Comparison of ENCODE assay signal across 11 cellular contexts in the genomic region with DNA sequence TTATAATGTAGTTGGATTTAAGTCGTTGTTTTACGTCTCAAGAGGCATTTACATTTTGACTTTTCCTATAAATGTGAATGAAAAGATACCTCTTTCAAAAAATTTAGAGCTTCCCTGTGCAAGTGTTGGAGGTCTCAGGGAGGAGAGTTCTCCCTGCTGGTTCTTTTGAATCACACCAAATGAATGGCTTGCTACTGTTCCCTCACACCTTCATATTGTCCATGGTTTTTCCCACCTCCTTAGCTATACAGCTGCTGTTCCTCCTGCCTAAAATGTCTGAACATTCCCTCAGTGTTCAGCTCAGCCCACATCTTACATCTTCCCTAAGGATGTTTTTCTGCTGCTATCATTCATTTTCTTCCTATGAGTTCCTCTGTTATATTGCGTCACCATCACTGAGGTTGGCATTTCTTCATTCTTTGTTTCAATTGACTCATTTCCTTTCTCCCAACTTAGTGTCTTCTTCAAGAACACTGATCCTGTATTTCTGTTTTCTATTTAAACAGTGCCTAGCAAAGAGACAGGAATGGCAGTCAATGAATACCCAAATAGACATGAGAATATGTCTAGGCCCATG. TPM values are rescaled to one million over a fixed set of nuclear protein-coding genes. Genes with fewer than 3 reads are reported as not detected.
DNase-seq lines count a peak whose midpoint lies in the region; ATAC-seq and TF ChIP-seq lines count a peak whose summit lies in the region.
"Had no signal": no experiment of that assay in that cellular context is flagged by ENCODE, and none has a peak within 500 bp of the region (broad histone marks: within the 10 kb centered on the region; RNA-seq: fewer than 3 reads in every experiment).

No MANE protein-coding gene starts in this region.

- peak overlapping the region; percentile 90 for H3K27ac ChIP-seq in AG04450 (ENCODE audit: low read depth, low read length)
- no peak overlapping the region for H3K27ac ChIP-seq in substantia nigra (ENCODE audit: low read depth, low read length, poor library complexity, severe bottlenecking)
- H3K27ac ChIP-seq in colonic mucosa: no peak overlapping the region

- no peaks in the 10 kb centered on the region for H3K27me3 Mint-ChIP-seq in T-helper 17 cell

- no peaks in the 10 kb centered on the region for H3K4me1 ChIP-seq in colonic mucosa

- no peaks in the 10 kb centered on the region for H3K36me3 ChIP-seq in colonic mucosa

- ATAC-seq in T-helper 17 cell: no peak
- no peak for ATAC-seq in HG02885 (IDR thresholded peaks at IDR 0.05; ENCODE audit: poor library complexity, unreplicated experiment)
- no peak for ATAC-seq in Right ventricle myocardium superior (ENCODE audit: poor library complexity)

- POLR2A ChIA-PET in AG04450 (lab: Yijun Ruan, JAX): interaction anchor here (0.8 kb wide), 1 partner anchor 14 kb away, joined by 3 read pairs; no protein-coding TSS in a partner anchor

- peak overlapping the region; percentile 88 for H3K27ac Mint-ChIP-seq in T-helper 17 cell

- no peaks in the 10 kb centered on the region for H3K9me3 ChIP-seq in AG04450 (ENCODE audit: control insufficient read depth, insufficient read depth, low read length)
- no peaks in the 10 kb centered on the region for H3K9me3 ChIP-seq in T-helper 17 cell (ENCODE audit: control insufficient read depth, low read length, poor library complexity, severe bottlenecking)
- H3K9me3 ChIP-seq in colonic mucosa: no peaks in the 10 kb centered on the region

- H3K4me3 ChIP-seq in AG04450 (ENCODE audit: low read depth, low read length) (no peak overlapping the region), foreskin fibroblast (ENCODE audit: low read depth in 1 of 2, low read length in 2 of 2) (no peak overlapping the region), colonic mucosa (no peak overlapping the region)

- no peaks in the 10 kb centered on the region for H3K27me3 ChIP-seq in AG04450 (ENCODE audit: control insufficient read depth, insufficient read depth, low read length)
- H3K27me3 ChIP-seq in colonic mucosa: no peaks in the 10 kb centered on the region

- H3K4me3 Mint-ChIP-seq in T-helper 17 cell: peak overlapping the region; percentile 75
- H3K4me3 Mint-ChIP-seq: neural crest cell had no signal

- TF ChIP-seq CTCF in AG04450 (IDR thresholded peaks at IDR 0.05; ENCODE audit: low read depth, low read length): no peak
- no peak for TF ChIP-seq CTCF in foreskin fibroblast (IDR thresholded peaks at IDR 0.05; ENCODE audit: low read depth, low read length)
- TF ChIP-seq CTCF in colonic mucosa (IDR thresholded peaks at IDR 0.05): no peak

- H3K9ac ChIP-seq in colonic mucosa (ENCODE audit: low read depth in 2 of 2, low read length in 2 of 2): no peak overlapping the region

- intact Hi-C loops in Right ventricle myocardium superior (cut with DNase I): no loop called here
- intact Hi-C loops in colonic mucosa (cut with DNase I): no loop called here

- peaks cover 31% of the 10 kb centered on the region for H3K4me1 Mint-ChIP-seq in T-helper 17 cell

- CTCF ChIA-PET in AG04450 (lab: Charles Lee): interaction anchor here (1.7 to 2.0 kb wide), 2 partner anchors 14 to 219 kb away, joined by 7 to 9 read pairs; no protein-coding TSS in a partner anchor

- H3K36me3 Mint-ChIP-seq in T-helper 17 cell (ENCODE audit: low read depth): peaks cover 9% of the 10 kb centered on the region

- DNase-seq in AG04450 (ENCODE audit: low read depth, low spot score): peak; percentile 85
- peak; percentile 93 for DNase-seq in HCEC 1CT
- DNase-seq in T-helper 17 cell: no peak
- DNase-seq in foreskin fibroblast: peak; percentile 87 to 92
- no peak for DNase-seq in substantia nigra (lab: John Stamatoyannopoulos, UW)
- no peak for DNase-seq in Right ventricle myocardium superior
- DNase-seq in colonic mucosa: no peak
- DNase-seq: activated T-cell treated with anti-CD3 and anti-CD28 coated beads for 4 hours, GDM1 had no signal

RNA-seq across cellular contexts. Expression of a gene that starts 46.0 kb away (rescaled TPM):
- 204 and 245 TPM in 2 replicates for polyA plus RNA-seq in AG04450 (2011; rRNA removed)
- polyA minus RNA-seq in AG04450 (2011; rRNA and poly(A)+ RNA removed): 79.1 and 85.7 TPM in 2 replicates
- total RNA-seq in T-helper 17 cell: 10 to 100 TPM; 50.9 to 55.3 TPM
- 90.1 TPM for total RNA-seq in Right ventricle myocardium superior
- total RNA-seq in colonic mucosa: 100 to 1,000 TPM; 128 to 131 TPM

Comparison
In these comparisons a context has a peak if more than half of its experiments do, and no peak if none do; other contexts are left out.
1. DNase-seq: peak in AG04450 (single experiment), HCEC 1CT (single experiment) and foreskin fibroblast (2 of 2); none in T-helper 17 cell (0 of 3), substantia nigra (0 of 49), Right ventricle myocardium superior (single experiment) and colonic mucosa (single experiment).